19 cellular contexts compared by ENCODE assay signal in the genomic region with DNA sequence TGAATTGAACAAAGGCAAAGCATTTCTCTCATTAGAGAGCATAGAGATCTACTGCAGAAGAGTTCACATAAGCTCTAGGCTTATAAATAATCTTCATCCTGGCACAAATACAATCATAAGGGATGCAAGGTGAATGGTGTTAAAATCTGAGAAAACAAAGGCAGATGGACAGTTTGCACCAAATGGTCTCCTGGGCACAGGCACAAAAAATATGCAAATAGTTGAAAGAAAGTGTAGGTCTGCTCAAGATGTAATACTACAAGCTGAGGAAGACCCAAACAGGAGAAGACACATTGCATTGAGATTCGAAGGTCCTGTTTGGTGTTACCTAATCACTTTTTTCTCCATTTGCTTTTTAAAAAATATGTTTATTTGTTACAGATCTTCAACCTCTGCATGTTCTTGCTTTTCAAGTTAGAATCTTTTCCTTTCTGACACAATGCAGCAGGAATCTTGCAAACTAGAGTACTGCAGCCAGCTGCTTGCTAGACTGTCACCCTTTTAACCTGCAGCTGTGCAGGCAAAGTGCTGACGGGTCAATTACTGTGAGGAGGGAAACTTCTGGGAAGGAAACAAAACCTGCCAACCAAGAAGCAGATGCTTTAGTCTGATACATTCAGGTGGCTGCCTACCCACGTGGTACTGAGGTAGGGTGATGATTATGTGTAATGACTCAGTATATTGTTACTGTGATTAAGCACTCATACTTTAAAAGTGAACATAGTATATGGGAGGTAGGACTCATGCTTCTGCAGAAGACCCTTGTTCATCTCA.
DNase-seq lines count a peak whose midpoint lies in the region; ATAC-seq and TF ChIP-seq lines count a peak whose summit lies in the region.
"Had no signal": no experiment of that assay in that cellular context is flagged by ENCODE, and none has a peak within 500 bp of the region (broad histone marks: within the 10 kb centered on the region; RNA-seq: fewer than 3 reads in every experiment).

No MANE protein-coding gene starts in this region.

- intact Hi-C loops in CD4-positive, alpha-beta memory T cell (cut with micrococcal nuclease) = no loop called here

- no peaks in the 10 kb centered on the region for H3K9me3 ChIP-seq in neural cell (ENCODE audit: low read length)
- H3K9me3 ChIP-seq in CD4-positive, alpha-beta memory T cell (ENCODE audit: control insufficient read depth in 1 of 2, low read length in 2 of 2) = no peaks in the 10 kb centered on the region
- H3K9me3 ChIP-seq: body of pancreas, gastrocnemius medialis had no signal

- no peak overlapping the region for H3K4me2 ChIP-seq in neural cell (ENCODE audit: low read length)

- TF ChIP-seq CTCF in choroid plexus epithelial cell (conservative IDR thresholded peaks at IDR 0.05; ENCODE audit: low read depth, low read length) (no peak), neural cell (IDR thresholded peaks at IDR 0.05; ENCODE audit: poor library complexity, severe bottlenecking) (no peak)

- no peak overlapping the region for H3K27ac ChIP-seq in neural cell (ENCODE audit: low read length)
- H3K27ac ChIP-seq in CD4-positive, alpha-beta memory T cell (ENCODE audit: low read depth, low read length) = no peak overlapping the region
- H3K27ac ChIP-seq: body of pancreas, gastrocnemius medialis, SK-N-MC had no signal

- H3K36me3 Mint-ChIP-seq in CD4-positive, alpha-beta memory T cell = no peaks in the 10 kb centered on the region
- H3K36me3 Mint-ChIP-seq: CD4-positive, CD25-positive, alpha-beta regulatory T cell; stimulated activated naive B cell treated with anti-CD40 and anti-IgM and Interleukin-4, amounts not matched to agents 10 μg/mL and 1 μg/mL and 100 μg/mL, for 72 hours had no signal

- POLR2A ChIA-PET in CD4-positive, alpha-beta memory T cell (lab: Charles Lee; ENCODE audit: partially characterized antibody) = no interaction called here

- peak; percentile 3 for DNase-seq in GM04504 (ENCODE audit: low read depth)
- peak; percentile 94 for DNase-seq in NCI-H446 treated with DMSO at 0.1 percent for 48 hours (lab: John Stamatoyannopoulos, UW)
- DNase-seq in choroid plexus epithelial cell (ENCODE audit: low read depth) = peak; percentile 6
- no peak for DNase-seq in activated T-cell treated with anti-CD3 and anti-CD28 coated beads for 4 hours
- DNase-seq in CD4-positive, alpha-beta memory T cell = no peak
- DNase-seq: activated CD8-positive, alpha-beta T cell treated with anti-CD3 and anti-CD28 coated beads, Interleukin-2, amount 10 ng/mL, durations not matched to agents 7 days and 5 days; activated effector memory CD4-positive, alpha-beta T cell treated with anti-CD3 and anti-CD28 coated beads, Interleukin-2, amount 50 U/mL, for 16 hours; body of pancreas; CD4-positive, CD25-positive, alpha-beta regulatory T cell; effector memory CD8-positive, alpha-beta T cell; gastrocnemius medialis; H7; kidney glomerular epithelial cell; NCI-H1436; stimulated activated naive B cell treated with anti-CD40 and anti-IgM and Interleukin-4, amounts not matched to agents 10 μg/mL and 1 μg/mL and 100 μg/mL, for 72 hours had no signal

- H3K36me3 ChIP-seq in neural cell (ENCODE audit: insufficient read depth, low read length) = no peaks in the 10 kb centered on the region
- no peaks in the 10 kb centered on the region for H3K36me3 ChIP-seq in CD4-positive, alpha-beta memory T cell (ENCODE audit: insufficient read depth, low read length)
- H3K36me3 ChIP-seq: gastrocnemius medialis had no signal

- no peaks in the 10 kb centered on the region for H3F3A ChIP-seq in neural cell (ENCODE audit: insufficient read depth, low read length, poor library complexity, severe bottlenecking)

- H3K4me3 Mint-ChIP-seq in CD4-positive, alpha-beta memory T cell = no peak overlapping the region
- H3K4me3 Mint-ChIP-seq: activated CD8-positive, alpha-beta T cell treated with anti-CD3 and anti-CD28 coated beads, Interleukin-2, amount 10 ng/mL, durations not matched to agents 7 days and 5 days; CD4-positive, CD25-positive, alpha-beta regulatory T cell; effector memory CD8-positive, alpha-beta T cell; stimulated activated naive B cell treated with anti-CD40 and anti-IgM and Interleukin-4, amounts not matched to agents 10 μg/mL and 1 μg/mL and 100 μg/mL, for 72 hours had no signal

- H3K27me3 Mint-ChIP-seq in CD4-positive, alpha-beta memory T cell = no peaks in the 10 kb centered on the region
- H3K27me3 Mint-ChIP-seq: CD4-positive, CD25-positive, alpha-beta regulatory T cell; effector memory CD8-positive, alpha-beta T cell; stimulated activated naive B cell treated with anti-CD40 and anti-IgM and Interleukin-4, amounts not matched to agents 10 μg/mL and 1 μg/mL and 100 μg/mL, for 72 hours had no signal

- TF ChIP-seq RAD21 in neural cell (conservative IDR thresholded peaks at IDR 0.05) = no peak

- no peak overlapping the region for H3K27ac Mint-ChIP-seq in CD4-positive, alpha-beta memory T cell
- H3K27ac Mint-ChIP-seq: activated CD8-positive, alpha-beta T cell treated with anti-CD3 and anti-CD28 coated beads, Interleukin-2, amount 10 ng/mL, durations not matched to agents 7 days and 5 days; CD4-positive, CD25-positive, alpha-beta regulatory T cell; effector memory CD8-positive, alpha-beta T cell; stimulated activated naive B cell treated with anti-CD40 and anti-IgM and Interleukin-4, amounts not matched to agents 10 μg/mL and 1 μg/mL and 100 μg/mL, for 72 hours had no signal

- CTCF ChIA-PET in CD4-positive, alpha-beta memory T cell (lab: Charles Lee; ENCODE audit: partially characterized antibody) = no interaction called here

- ATAC-seq in GM19395 (IDR thresholded peaks at IDR 0.05; ENCODE audit: unreplicated experiment) = no peak
- ATAC-seq in GM21529 (IDR thresholded peaks at IDR 0.05; ENCODE audit: unreplicated experiment) = no peak
- ATAC-seq: activated CD8-positive, alpha-beta T cell treated with anti-CD3 and anti-CD28 coated beads, Interleukin-2, amount 10 ng/mL, durations not matched to agents 7 days and 5 days; body of pancreas; effector memory CD8-positive, alpha-beta T cell; gastrocnemius medialis; stimulated activated naive B cell treated with anti-CD40 and anti-IgM and Interleukin-4, amounts not matched to agents 10 μg/mL and 1 μg/mL and 100 μg/mL, for 72 hours had no signal

- H3K9ac ChIP-seq in neural cell (ENCODE audit: low read length) = no peak overlapping the region

- H2AFZ ChIP-seq in neural cell (ENCODE audit: low read depth, low read length) = no peak overlapping the region

- H3K4me1 ChIP-seq in CD4-positive, alpha-beta memory T cell (ENCODE audit: insufficient read depth, low read length) = no peaks in the 10 kb centered on the region
- H3K4me1 ChIP-seq: body of pancreas, gastrocnemius medialis had no signal

- no peak overlapping the region for H3K4me3 ChIP-seq in choroid plexus epithelial cell (ENCODE audit: low read depth, low read length)
- no peak overlapping the region for H3K4me3 ChIP-seq in neural cell (ENCODE audit: low read length)
- no peak overlapping the region for H3K4me3 ChIP-seq in CD4-positive, alpha-beta memory T cell (ENCODE audit: low read length in 2 of 2)
- H3K4me3 ChIP-seq: body of pancreas, gastrocnemius medialis, SK-N-MC had no signal

- H3K79me2 ChIP-seq in neural cell (replicated peaks; ENCODE audit: insufficient read depth, low read length) = no peaks in the 10 kb centered on the region

- H3K9me2 ChIP-seq in neural cell (ENCODE audit: insufficient read depth, low read length) = no peaks in the 10 kb centered on the region

- H4K20me1 ChIP-seq in neural cell (ENCODE audit: insufficient read depth) = no peaks in the 10 kb centered on the region

- H3K27me3 ChIP-seq in neural cell (ENCODE audit: insufficient read depth, low read depth, low read length) = no peaks in the 10 kb centered on the region
- H3K27me3 ChIP-seq in CD4-positive, alpha-beta memory T cell (ENCODE audit: insufficient read depth, low read length) = no peaks in the 10 kb centered on the region
- H3K27me3 ChIP-seq: body of pancreas, gastrocnemius medialis had no signal

- peak; percentile 15 for TF ChIP-seq EP300 in neural cell (conservative IDR thresholded peaks at IDR 0.05; ENCODE audit: poor library complexity, severe bottlenecking)

- peaks cover 0 to 21% (median 9%) of the 10 kb centered on the region in 8 donors for H3K9me3 Mint-ChIP-seq in CD4-positive, alpha-beta memory T cell

- no peaks in the 10 kb centered on the region for H3K4me1 Mint-ChIP-seq in CD4-positive, alpha-beta memory T cell
- H3K4me1 Mint-ChIP-seq: CD4-positive, CD25-positive, alpha-beta regulatory T cell; stimulated activated naive B cell treated with anti-CD40 and anti-IgM and Interleukin-4, amounts not matched to agents 10 μg/mL and 1 μg/mL and 100 μg/mL, for 72 hours had no signal

TF ChIP-seq in neural cell, 6 proteins besides CTCF, POLR2A, EP300 and RAD21 (continues in another document):
- TF ChIP-seq EZH2 (IDR thresholded peaks at IDR 0.05; ENCODE audit: borderline replicate concordance, insufficient read depth, low read length, poor library complexity, severe bottlenecking) (no peak), POLR2AphosphoS5 (IDR thresholded peaks at IDR 0.05) (no peak), REST (IDR thresholded peaks at IDR 0.05; ENCODE audit: borderline replicate concordance) (no peak), SMC3 (conservative IDR thresholded peaks at IDR 0.05; ENCODE audit: poor library complexity) (no peak), TAF1 (IDR thresholded peaks at IDR 0.05; ENCODE audit: low read depth) (no peak)

Comparison
In these comparisons a context has a peak if more than half of its experiments do, and no peak if none do; other contexts are left out.
1. DNase-seq: peak in GM04504 (single experiment), NCI-H446 treated with DMSO at 0.1 percent for 48 hours (single experiment) and choroid plexus epithelial cell (single experiment); none in activated T-cell treated with anti-CD3 and anti-CD28 coated beads for 4 hours (single experiment) and CD4-positive, alpha-beta memory T cell (0 of 5).